ENCODE assay signal across 1 cellular context in the genomic region with DNA sequence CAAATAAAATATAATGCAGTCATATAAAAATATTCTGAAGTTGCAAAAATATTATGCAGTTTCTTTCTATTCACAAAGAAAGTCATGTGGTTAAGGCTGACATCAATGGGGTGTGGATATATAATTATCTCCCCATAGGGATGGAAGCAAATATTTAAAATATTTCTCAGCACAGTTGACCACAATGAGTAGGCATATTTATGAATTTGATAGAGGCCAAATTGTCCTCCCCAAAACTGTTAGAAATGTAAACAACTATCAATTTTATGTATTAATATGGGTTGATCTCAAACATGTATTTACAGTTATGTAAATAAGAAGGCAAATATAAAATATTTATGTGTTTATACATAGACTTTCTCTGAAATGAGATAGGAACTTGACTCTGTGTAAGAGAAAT.
TF ChIP-seq lines count a peak whose summit lies in the region.

No MANE protein-coding gene starts in this region.

TF ChIP-seq in IMR-90, 13 proteins besides CTCF, POLR2A, EP300 and RAD21:
- TF ChIP-seq BHLHE40 (IDR thresholded peaks at IDR 0.05; ENCODE audit: low read depth, low read length) (no peak), MAFK (IDR thresholded peaks at IDR 0.05; ENCODE audit: low read depth, low read length) (peak; percentile 26; the same call in 1 of the 2 replicates), NFE2L2 (IDR thresholded peaks at IDR 0.05; ENCODE audit: low read depth, low read length) (peak; percentile 83)
